8 cellular contexts compared by ENCODE assay signal in genomic region chr2:226799976-226800940, GRCh38. TPM values are rescaled to one million over a fixed set of nuclear protein-coding genes. Genes with fewer than 3 reads are reported as not detected.
DNase-seq lines count a peak whose midpoint lies in the region; ATAC-seq, FAIRE-seq and TF ChIP-seq lines count a peak whose summit lies in the region.

No MANE protein-coding gene starts in this region.

- DNase-seq in Right ventricle myocardium inferior (ENCODE audit: missing footprints) (peak; percentile 73), left ventricle myocardium superior (no peak), fibroblast of pulmonary artery (ENCODE audit: low read depth) (peak; percentile 29), neural progenitor cell (ENCODE audit: low spot score) (peak; percentile 30), NCI-H2196 (lab: John Stamatoyannopoulos, UW; ENCODE audit: unreplicated experiment) (no peak), Kasumi-1 (lab: John Stamatoyannopoulos, UW) (no peak), GM19239 (ENCODE audit: insufficient read length, low spot score) (no peak)

- peak; percentile 43 for TF ChIP-seq CTCF in VCaP (conservative IDR thresholded peaks at IDR 0.05)
- no peak for TF ChIP-seq CTCF in fibroblast of pulmonary artery (IDR thresholded peaks at IDR 0.05; ENCODE audit: low read length, missing control alignments)
- TF ChIP-seq CTCF in neural progenitor cell (IDR thresholded peaks at IDR 0.05) = peak; percentile 57

- peaks cover 20% of the 10 kb centered on the region for H3K36me3 Mint-ChIP-seq in neural progenitor cell

- no peaks in the 10 kb centered on the region for H3K27me3 ChIP-seq in neural progenitor cell

- no peak overlapping the region for H3K9ac ChIP-seq in neural progenitor cell

- peak overlapping the region; percentile 87 for H3K27ac ChIP-seq in VCaP
- H3K27ac ChIP-seq in neural progenitor cell = no peak overlapping the region

- H3K9me3 ChIP-seq in neural progenitor cell (ENCODE audit: low read depth) = no peaks in the 10 kb centered on the region

- no peak for FAIRE-seq in GM19239 (lab: Jason Lieb, UNC)

- peak overlapping the region; percentile 89 for H3K27ac Mint-ChIP-seq in neural progenitor cell

- ATAC-seq in Right ventricle myocardium inferior = no peak
- no peak for ATAC-seq in left ventricle myocardium superior

- H4K20me1 ChIP-seq in neural progenitor cell (ENCODE audit: low read depth) = peaks cover 10% of the 10 kb centered on the region

- peaks cover 36% of the 10 kb centered on the region for H3K4me1 Mint-ChIP-seq in neural progenitor cell

- peaks cover 4% of the 10 kb centered on the region for H3K4me1 ChIP-seq in neural progenitor cell

- peak overlapping the region; percentile 85 for H3K4me3 Mint-ChIP-seq in neural progenitor cell

- peak overlapping the region; percentile 80 for H3K4me3 ChIP-seq in fibroblast of pulmonary artery (replicated peaks; ENCODE audit: low read depth, low read length)
- peak overlapping the region; percentile 62 for H3K4me3 ChIP-seq in neural progenitor cell

- H3F3A ChIP-seq in neural progenitor cell (ENCODE audit: low read depth) = peaks cover 7% of the 10 kb centered on the region

- H3K4me2 ChIP-seq in neural progenitor cell = peak overlapping the region; percentile 90

- peaks cover 39% of the 10 kb centered on the region for H3K79me2 ChIP-seq in neural progenitor cell (ENCODE audit: low read depth)

- peaks cover 16% of the 10 kb centered on the region for H3K9me3 Mint-ChIP-seq in neural progenitor cell

- peak overlapping the region; percentile 70 for H2AFZ ChIP-seq in neural progenitor cell (replicated peaks)

- intact Hi-C loops in Right ventricle myocardium inferior (cut with DNase I) = loop anchor here (2.0 to 5.0 kb wide), 7 partner anchors 35 to 1131 kb away; no protein-coding TSS in a partner anchor
- intact Hi-C loops in left ventricle myocardium superior (cut with micrococcal nuclease) = loop anchor here (5.0 kb wide), 1 partner anchor 588 kb away; no protein-coding TSS in a partner anchor

- no peaks in the 10 kb centered on the region for H3K36me3 ChIP-seq in neural progenitor cell

- H3K27me3 Mint-ChIP-seq in neural progenitor cell (ENCODE audit: insufficient read depth, low read depth) = peaks cover 15% of the 10 kb centered on the region

RNA-seq across cellular contexts. Expression of gene IRS1, which starts 0.6 kb away (rescaled TPM):
- total RNA-seq in Right ventricle myocardium inferior (15.9 TPM), left ventricle myocardium superior (24.1 TPM), neural progenitor cell (ENCODE audit: low replicate concordance) (8.4 and 13.0 TPM in 2 replicates)

RNA-seq across cellular contexts. Expression of gene RHBDD1, which starts 35.6 kb away (rescaled TPM):
- total RNA-seq in Right ventricle myocardium inferior = 30.5 TPM
- total RNA-seq in left ventricle myocardium superior = 29.8 TPM
- 13.8 and 15.1 TPM in 2 replicates for total RNA-seq in neural progenitor cell (ENCODE audit: low replicate concordance)

Comparison
In these comparisons a context has a peak if more than half of its experiments do, and no peak if none do; other contexts are left out.
1. DNase-seq: peak in Right ventricle myocardium inferior (single experiment), fibroblast of pulmonary artery (single experiment) and neural progenitor cell (single experiment); none in left ventricle myocardium superior (single experiment), NCI-H2196 (single experiment), Kasumi-1 (0 of 2) and GM19239 (single experiment).